In genomic region chr11:31810779-31811647, GRCh38 we compare ENCODE assay signal across 9 cellular contexts. TPM values are rescaled to one million over a fixed set of nuclear protein-coding genes. Genes with fewer than 3 reads are reported as not detected.
DNase-seq lines count a peak whose midpoint lies in the region; ATAC-seq lines count a peak whose summit lies in the region.
"Had no signal": no experiment of that assay in that cellular context is flagged by ENCODE, and none has a peak within 500 bp of the region (broad histone marks: within the 10 kb centered on the region; RNA-seq: fewer than 3 reads in every experiment).

Gene PAX6 (minus strand): TSS chr11:31811322. CDS start chr11:31806411, 4,911 bp downstream.

- no peaks in the 10 kb centered on the region for H3K36me3 Mint-ChIP-seq in activated T-helper 2 cell treated with anti-CD3 and anti-CD28 coated beads, Interferon-gamma antibody, Interleukin-2, Interleukin-4, amounts not matched to agents 10 μg/mL and 5 μg/mL and 100 μg/mL, durations not matched to agents 14 hours and 24 hours and 36 hours (ENCODE audit: low read depth)

- DNase-seq in CD1c-positive myeloid dendritic cell (ENCODE audit: extremely low spot score) (peak; percentile 92), NCI-H345 treated with DMSO at 0.1 percent for 48 hours (lab: John Stamatoyannopoulos, UW; ENCODE audit: unreplicated experiment) (peak; percentile 45), glomerular visceral epithelial cell (ENCODE audit: extremely low spot score) (peak; percentile 99), non-pigmented ciliary epithelial cell (ENCODE audit: low read depth) (peak; percentile 92), A172 (ENCODE audit: low spot score) (no peak)
- DNase-seq in activated T-helper 2 cell treated with anti-CD3 and anti-CD28 coated beads, Interferon-gamma antibody, Interleukin-2, Interleukin-4, amounts not matched to agents 10 μg/mL and 5 μg/mL and 100 μg/mL, durations not matched to agents 14 hours and 24 hours and 36 hours (ENCODE audit: low spot score), result no peak

- no peaks in the 10 kb centered on the region for H3K9me3 Mint-ChIP-seq in activated T-helper 2 cell treated with anti-CD3 and anti-CD28 coated beads, Interferon-gamma antibody, Interleukin-2, Interleukin-4, amounts not matched to agents 10 μg/mL and 5 μg/mL and 100 μg/mL, durations not matched to agents 14 hours and 24 hours and 36 hours

- ATAC-seq in GM19023 (IDR thresholded peaks at IDR 0.05; ENCODE audit: unreplicated experiment) (peak; percentile 51), HG03139 (IDR thresholded peaks at IDR 0.05; ENCODE audit: unreplicated experiment) (peak; percentile 71)

- H3K4me1 Mint-ChIP-seq in activated T-helper 2 cell treated with anti-CD3 and anti-CD28 coated beads, Interferon-gamma antibody, Interleukin-2, Interleukin-4, amounts not matched to agents 10 μg/mL and 5 μg/mL and 100 μg/mL, durations not matched to agents 14 hours and 24 hours and 36 hours (ENCODE audit: low read depth), result peaks cover 14% of the 10 kb centered on the region

- H3K27ac Mint-ChIP-seq in activated T-helper 2 cell treated with anti-CD3 and anti-CD28 coated beads, Interferon-gamma antibody, Interleukin-2, Interleukin-4, amounts not matched to agents 10 μg/mL and 5 μg/mL and 100 μg/mL, durations not matched to agents 14 hours and 24 hours and 36 hours, result peak within 1 kb of the TSS; percentile 54

- H3K27me3 Mint-ChIP-seq in activated T-helper 2 cell treated with anti-CD3 and anti-CD28 coated beads, Interferon-gamma antibody, Interleukin-2, Interleukin-4, amounts not matched to agents 10 μg/mL and 5 μg/mL and 100 μg/mL, durations not matched to agents 14 hours and 24 hours and 36 hours (ENCODE audit: low read depth), result peaks cover 75% of the 10 kb centered on the region

- H3K4me3 Mint-ChIP-seq in activated T-helper 2 cell treated with anti-CD3 and anti-CD28 coated beads, Interferon-gamma antibody, Interleukin-2, Interleukin-4, amounts not matched to agents 10 μg/mL and 5 μg/mL and 100 μg/mL, durations not matched to agents 14 hours and 24 hours and 36 hours (ENCODE audit: low read depth), result peak within 1 kb of the TSS; percentile 27

- intact Hi-C loops in activated T-helper 2 cell treated with anti-CD3 and anti-CD28 coated beads, Interferon-gamma antibody, Interleukin-2, Interleukin-4, amounts not matched to agents 10 μg/mL and 5 μg/mL and 100 μg/mL, durations not matched to agents 14 hours and 24 hours and 36 hours (cut with micrococcal nuclease), result loop anchor here (1.0 to 10.0 kb wide), 2 partner anchors 8 to 326 kb away; no protein-coding TSS in a partner anchor

RNA-seq across cellular contexts. Expression of gene PAX6, which starts in this region (rescaled TPM):
- not detected in 2 replicates for total RNA-seq in activated T-helper 2 cell treated with anti-CD3 and anti-CD28 coated beads, Interferon-gamma antibody, Interleukin-2, Interleukin-4, amounts not matched to agents 10 μg/mL and 5 μg/mL and 100 μg/mL, durations not matched to agents 14 hours and 24 hours and 36 hours
- total RNA-seq in A172 (2014; rRNA removed; shearing (Covaris generic)), result 0.14 and 2.3 TPM in 2 replicates
- total RNA-seq: T-helper 1 cell treated with Interleukin-12 subunit alpha and Interleukin-12 subunit beta and Interleukin-4 antibody, amounts not matched to agents 30 ng/mL and 1 ng/mL, for 36 hours had no signal

Comparison
In these comparisons a context has a peak if more than half of its experiments do, and no peak if none do; other contexts are left out.
1. DNase-seq: peak in CD1c-positive myeloid dendritic cell (single experiment), NCI-H345 treated with DMSO at 0.1 percent for 48 hours (single experiment), glomerular visceral epithelial cell (single experiment) and non-pigmented ciliary epithelial cell (single experiment); none in activated T-helper 2 cell treated with anti-CD3 and anti-CD28 coated beads, Interferon-gamma antibody, Interleukin-2, Interleukin-4, amounts not matched to agents 10 μg/mL and 5 μg/mL and 100 μg/mL, durations not matched to agents 14 hours and 24 hours and 36 hours (single experiment) and A172 (single experiment).